Comparison of ENCODE assay signal across 18 cellular contexts in the genomic region with DNA sequence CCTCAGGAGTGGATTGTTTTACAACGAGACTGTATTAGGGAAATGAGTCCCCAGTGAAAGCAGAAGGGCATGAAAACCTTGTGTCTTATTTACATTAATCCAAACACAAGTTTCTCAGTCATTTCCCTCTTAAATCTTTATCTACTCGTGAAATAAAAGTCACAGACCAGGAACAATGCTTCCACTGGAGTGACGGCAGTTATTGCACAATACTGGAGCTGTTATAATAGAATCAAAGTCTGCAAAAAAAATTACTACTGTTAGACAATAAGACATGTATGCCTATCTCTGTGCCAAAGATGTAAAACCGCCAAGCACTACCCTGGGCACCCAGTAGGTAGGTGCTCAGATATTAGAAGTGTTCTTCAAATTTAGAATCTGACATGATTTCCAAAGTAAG.
DNase-seq lines count a peak whose midpoint lies in the region; ATAC-seq, FAIRE-seq and TF ChIP-seq lines count a peak whose summit lies in the region.
"Had no signal": no experiment of that assay in that cellular context is flagged by ENCODE, and none has a peak within 500 bp of the region (broad histone marks: within the 10 kb centered on the region; RNA-seq: fewer than 3 reads in every experiment).

No MANE protein-coding gene starts in this region.

- ATAC-seq in K562: no peak
- ATAC-seq: GM12878, GM23338 had no signal

- intact Hi-C loops in K562 (cut with micrococcal nuclease): no loop called here

- H3K4me3 Mint-ChIP-seq in neural progenitor cell: no peak overlapping the region
- H3K4me3 Mint-ChIP-seq in progenitor cell of endocrine pancreas (ENCODE audit: low read depth): no peak overlapping the region
- H3K4me3 Mint-ChIP-seq: B cell; CD4-positive, alpha-beta T cell; GM23338; H9 had no signal

- H3K9ac ChIP-seq in K562 (ENCODE audit: insufficient read depth in 1 of 2, low read depth in 2 of 2, low read length in 2 of 2) (no peak overlapping the region), neural progenitor cell (no peak overlapping the region)

- peaks cover 28% of the 10 kb centered on the region for H3F3A ChIP-seq in neural progenitor cell (ENCODE audit: low read depth)

- H3K4me3 ChIP-seq in K562 (no peak overlapping the region), epithelial cell of esophagus (ENCODE audit: low read length) (no peak overlapping the region), neural progenitor cell (no peak overlapping the region), suprapubic skin (no peak overlapping the region)
- H3K4me3 ChIP-seq: GM12878, GM23338 had no signal

- no peaks in the 10 kb centered on the region for H4K20me1 ChIP-seq in K562 (replicated peaks; ENCODE audit: control insufficient read depth, insufficient read depth, low read length)
- no peaks in the 10 kb centered on the region for H4K20me1 ChIP-seq in neural progenitor cell (ENCODE audit: low read depth)

- no peaks in the 10 kb centered on the region; the same call in 1 of the 2 replicates for H3K9me3 ChIP-seq in K562 (replicated peaks; ENCODE audit: control insufficient read depth, insufficient read depth, low read depth, low read length)
- no peaks in the 10 kb centered on the region for H3K9me3 ChIP-seq in neural progenitor cell (ENCODE audit: low read depth)
- no peaks in the 10 kb centered on the region for H3K9me3 ChIP-seq in suprapubic skin

- H3K9me3 Mint-ChIP-seq in neural progenitor cell (no peaks in the 10 kb centered on the region), progenitor cell of endocrine pancreas (ENCODE audit: low read depth) (no peaks in the 10 kb centered on the region)
- H3K9me3 Mint-ChIP-seq: CD4-positive, alpha-beta T cell; GM23338; H9 had no signal

- H3K4me1 ChIP-seq in K562 (replicated peaks in 1 of 2; ENCODE audit: control insufficient read depth in 2 of 2, insufficient read depth in 2 of 2, low read length in 2 of 2): no peaks in the 10 kb centered on the region
- H3K4me1 ChIP-seq in neural progenitor cell: peaks cover 33% of the 10 kb centered on the region
- H3K4me1 ChIP-seq in suprapubic skin: no peaks in the 10 kb centered on the region

- peaks cover 8% of the 10 kb centered on the region for H3K27me3 Mint-ChIP-seq in neural progenitor cell (ENCODE audit: insufficient read depth, low read depth)
- H3K27me3 Mint-ChIP-seq in progenitor cell of endocrine pancreas: peaks cover 76% of the 10 kb centered on the region

- H3K4me1 Mint-ChIP-seq in neural progenitor cell (peaks cover 48% of the 10 kb centered on the region), progenitor cell of endocrine pancreas (ENCODE audit: low read depth) (no peaks in the 10 kb centered on the region)
- H3K4me1 Mint-ChIP-seq: B cell had no signal

- CTCF ChIA-PET in K562 (lab: Yijun Ruan, JAX; ENCODE audit: low intra/inter-chr PET ratio): no interaction called here
- CTCF ChIA-PET in HEK293T (lab: Yijun Ruan, JAX): no interaction called here

- no peaks in the 10 kb centered on the region for H3K9me1 ChIP-seq in K562 (ENCODE audit: control insufficient read depth, insufficient read depth, low read length)

- H3K36me3 Mint-ChIP-seq in neural progenitor cell (peaks cover 7% of the 10 kb centered on the region), progenitor cell of endocrine pancreas (ENCODE audit: insufficient read depth) (no peaks in the 10 kb centered on the region)

- under 1% methylated on average over 4 of the region's 4 CpGs for WGBS in K562 (ENCODE audit: insufficient coverage, low coverage, missing lambda C conversion rate)
- 55% methylated on average over 4 of the region's 4 CpGs for WGBS in suprapubic skin

- FAIRE-seq in K562 (lab: Jason Lieb, UNC): no peak
- FAIRE-seq: A204.1, GM12878, GM18507 had no signal

- DNase-seq in K562 (ENCODE audit: extremely low read depth in 1 of 4, low spot score in 3 of 4): no peak
- DNase-seq in epithelial cell of esophagus (ENCODE audit: low read depth): peak; percentile 7
- no peak for DNase-seq in neural progenitor cell (ENCODE audit: low spot score)
- no peak for DNase-seq in HEK293T (ENCODE audit: extremely low spot score)
- DNase-seq in progenitor cell of endocrine pancreas (ENCODE audit: low spot score, unreplicated experiment): no peak
- no peak for DNase-seq in suprapubic skin (ENCODE audit: low spot score in 2 of 2)
- DNase-seq: C1 segment of cervical spinal cord; Calu3; CD4-positive, alpha-beta T cell; DMS 273 treated with DMSO at 0.1 percent for 48 hours; DMS79; H9 had no signal

- H3K27ac Mint-ChIP-seq in neural progenitor cell: no peak overlapping the region
- H3K27ac Mint-ChIP-seq in progenitor cell of endocrine pancreas: no peak overlapping the region
- H3K27ac Mint-ChIP-seq: B cell; CD4-positive, alpha-beta T cell; GM23338; H9 had no signal

- BruUV-seq in K562 (replicated peaks; lab: Mats Ljungman, UMichigan): no TSS peak

- TF ChIP-seq EP300 in Ishikawa (IDR thresholded peaks at IDR 0.05; ENCODE audit: borderline replicate concordance) (no peak), K562 (IDR thresholded peaks at IDR 0.05; ENCODE audit: low read length) (no peak), suprapubic skin (IDR thresholded peaks at IDR 0.05) (no peak)

- no peak for TF ChIP-seq CTCF in K562 (IDR thresholded peaks at IDR 0.05 in 2 of 3, conservative IDR thresholded peaks at IDR 0.05 in 1 of 3; ENCODE audit: insufficient read depth in 2 of 3, low read depth in 1 of 3, low read length in 3 of 3)
- no peak for TF ChIP-seq CTCF in epithelial cell of esophagus (IDR thresholded peaks at IDR 0.05; ENCODE audit: insufficient read depth, low read depth, low read length, missing control alignments)
- no peak for TF ChIP-seq CTCF in neural progenitor cell (IDR thresholded peaks at IDR 0.05)
- TF ChIP-seq CTCF in progenitor cell of endocrine pancreas (IDR thresholded peaks at IDR 0.05; ENCODE audit: unreplicated experiment): no peak
- TF ChIP-seq CTCF in suprapubic skin (IDR thresholded peaks at IDR 0.05): no peak

- in situ Hi-C loops in K562 (cut with MboI): no loop called here

- H3K27me3 ChIP-seq in K562 (ENCODE audit: control insufficient read depth in 2 of 2, insufficient read depth in 2 of 2, low read length in 2 of 2): no peaks in the 10 kb centered on the region; a peak in 1 of 5 replicates
- H3K27me3 ChIP-seq in neural progenitor cell: no peaks in the 10 kb centered on the region
- H3K27me3 ChIP-seq in suprapubic skin: no peaks in the 10 kb centered on the region

- POLR2A ChIA-PET in K562 (lab: Yijun Ruan, JAX) (no interaction called here), HEK293T (lab: Yijun Ruan, JAX) (no interaction called here)

- no peaks in the 10 kb centered on the region for H3K79me2 ChIP-seq in K562 (ENCODE audit: control insufficient read depth, insufficient read depth, low read length)
- no peaks in the 10 kb centered on the region for H3K79me2 ChIP-seq in neural progenitor cell (ENCODE audit: low read depth)

- no peak overlapping the region for H3K27ac ChIP-seq in K562 (ENCODE audit: extremely low read depth, low read depth, low read length)
- no peak overlapping the region for H3K27ac ChIP-seq in neural progenitor cell
- no peak overlapping the region for H3K27ac ChIP-seq in suprapubic skin

- TF ChIP-seq POLR2A in K562 (conservative IDR thresholded peaks at IDR 0.05) (no peak), suprapubic skin (IDR thresholded peaks at IDR 0.05) (no peak)

- H3K4me2 ChIP-seq in K562 (ENCODE audit: insufficient read depth, low read length) (no peak overlapping the region), neural progenitor cell (peak overlapping the region; percentile 29)
- H3K4me2 ChIP-seq: GM23338 had no signal

- H3K36me3 ChIP-seq in K562 (ENCODE audit: control insufficient read depth, insufficient read depth, low read length) (no peaks in the 10 kb centered on the region), neural progenitor cell (no peaks in the 10 kb centered on the region), suprapubic skin (no peaks in the 10 kb centered on the region)

- H2AFZ ChIP-seq in K562 (ENCODE audit: low read depth, low read length) (no peak overlapping the region), neural progenitor cell (replicated peaks) (no peak overlapping the region)

- TF ChIP-seq RAD21 in Ishikawa (IDR thresholded peaks at IDR 0.05; ENCODE audit: low read depth): no peak
- no peak for TF ChIP-seq RAD21 in K562 (CRISPR knock-in tag; conservative IDR thresholded peaks at IDR 0.05 in 1 of 2, IDR thresholded peaks at IDR 0.05 in 1 of 2)

TF ChIP-seq in Ishikawa, 13 proteins besides CTCF, POLR2A, EP300 and RAD21:
- 0 out of 2 replicates have a peak, but pooled peaks have one; percentile 8 for TF ChIP-seq CEBPB (IDR thresholded peaks at IDR 0.05)
- TF ChIP-seq, protein P1, sequence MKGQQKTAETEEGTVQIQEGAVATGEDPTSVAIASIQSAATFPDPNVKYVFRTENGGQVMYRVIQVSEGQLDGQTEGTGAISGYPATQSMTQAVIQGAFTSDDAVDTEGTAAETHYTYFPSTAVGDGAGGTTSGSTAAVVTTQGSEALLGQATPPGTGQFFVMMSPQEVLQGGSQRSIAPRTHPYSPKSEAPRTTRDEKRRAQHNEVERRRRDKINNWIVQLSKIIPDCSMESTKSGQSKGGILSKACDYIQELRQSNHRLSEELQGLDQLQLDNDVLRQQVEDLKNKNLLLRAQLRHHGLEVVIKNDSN (IDR thresholded peaks at IDR 0.05): no peak

TF ChIP-seq in K562, 482 proteins besides CTCF, POLR2A, EP300 and RAD21 (continues in another document):
- TF ChIP-seq TBL1XR1 (IDR thresholded peaks at IDR 0.05; ENCODE audit: low read length in 2 of 2) (no peak), ZNF324 (CRISPR knock-in tag; IDR thresholded peaks at IDR 0.05) (no peak), HNRNPLL (IDR thresholded peaks at IDR 0.05; ENCODE audit: low read depth, low read length, poor library complexity, severe bottlenecking) (no peak), CHD2 (IDR thresholded peaks at IDR 0.05; ENCODE audit: low read depth, low read length) (no peak), FOSL1 (tag; conservative IDR thresholded peaks at IDR 0.05) (no peak), BRF1 (IDR thresholded peaks at IDR 0.05; ENCODE audit: borderline replicate concordance, extremely low read depth, insufficient read length) (no peak), MYC (IDR thresholded peaks at IDR 0.05; ENCODE audit: low read depth, low read length) (no peak), MYC (CRISPR knock-in tag; IDR thresholded peaks at IDR 0.05; ENCODE audit: borderline replicate concordance, low read depth) (no peak)

TF ChIP-seq in HEK293T, 16 proteins besides CTCF, POLR2A, EP300 and RAD21:
- TF ChIP-seq TARDBP (IDR thresholded peaks at IDR 0.05): no peak
